ENCODE assay signal across 8 cellular contexts in genomic region chr6:26156105-26156849, GRCh38.
DNase-seq lines count a peak whose midpoint lies in the region; ATAC-seq, FAIRE-seq and TF ChIP-seq lines count a peak whose summit lies in the region.

No MANE protein-coding gene starts in this region.

- TF ChIP-seq RAD21 in A549 (conservative IDR thresholded peaks at IDR 0.05 in 1 of 2, IDR thresholded peaks at IDR 0.05 in 1 of 2): 0 out of 5 replicates have a peak, but pooled peaks of 1 of the 2 experiments have one; percentile 11

- H3K9me3 Mint-ChIP-seq in activated B cell treated with CpG ODN at 0.5 μM for 24 hours: no peaks in the 10 kb centered on the region

- peak overlapping the region; percentile 91 to 95 for H3K27ac ChIP-seq in A549
- peak overlapping the region; percentile 90 for H3K27ac ChIP-seq in caudate nucleus (ENCODE audit: low read depth, low read length)
- H3K27ac ChIP-seq in spleen: peak overlapping the region; percentile 97 to 99 (median 98)

- no peak for FAIRE-seq in A549 (lab: Jason Lieb, UNC)

- H3K4me1 Mint-ChIP-seq in activated B cell treated with CpG ODN at 0.5 μM for 24 hours: peaks cover 45% of the 10 kb centered on the region

- H3K4me1 ChIP-seq in A549: peaks cover 35% of the 10 kb centered on the region
- peaks cover 4 to 46% (median 30%) of the 10 kb centered on the region in 6 donors for H3K4me1 ChIP-seq in spleen

- WGBS in A549 (ENCODE audit: missing lambda C conversion rate): 1% methylated on average over 39 of the region's 61 CpGs
- 0 to 1% (median 0%) methylated on average over 30 to 61 of the region's 61 CpGs for WGBS in spleen, 5 donors

- no peaks in the 10 kb centered on the region for H3K36me3 ChIP-seq in spleen

- DNase-seq in A549 (ENCODE audit: low read depth in 1 of 2, low spot score in 1 of 2) (peak; percentile 78 to 83), NCI-H2196 treated with DMSO at 0.1 percent for 48 hours (lab: John Stamatoyannopoulos, UW; ENCODE audit: unreplicated experiment) (peak; percentile 68), activated B cell treated with CpG ODN at 0.5 μM for 24 hours (peak; percentile 87), caudate nucleus (lab: John Stamatoyannopoulos, UW) (peak in 58 of 61 donors; percentile 27 to 93 (median 78)), islet precursor cell (peak; percentile 93), spleen (peak; percentile 99)

- no peaks in the 10 kb centered on the region for H3K27me3 ChIP-seq in spleen (replicated peaks in 1 of 7)

- H3K36me3 Mint-ChIP-seq in activated B cell treated with CpG ODN at 0.5 μM for 24 hours (ENCODE audit: low read depth): peaks cover 37% of the 10 kb centered on the region

- H3K4me3 Mint-ChIP-seq in activated B cell treated with CpG ODN at 0.5 μM for 24 hours: peak overlapping the region; percentile 88

- ATAC-seq in A549: peak; percentile 59 to 70
- peak; percentile 35 for ATAC-seq in GM18861 (IDR thresholded peaks at IDR 0.05; ENCODE audit: unreplicated experiment)
- ATAC-seq in HG03097 (IDR thresholded peaks at IDR 0.05; ENCODE audit: low FRiP score, unreplicated experiment): peak; percentile 53
- peak; percentile 59 for ATAC-seq in activated B cell treated with CpG ODN at 0.5 μM for 24 hours (ENCODE audit: low read depth)

- TF ChIP-seq CTCF in A549 (IDR thresholded peaks at IDR 0.05): no peak
- no peak for TF ChIP-seq CTCF in activated B cell treated with CpG ODN at 0.5 μM for 24 hours (IDR thresholded peaks at IDR 0.05)
- peak in 4 of 11 experiments; percentile 10 to 30 (median 23) for TF ChIP-seq CTCF in spleen (IDR thresholded peaks at IDR 0.05 in 8 of 11, conservative IDR thresholded peaks at IDR 0.05 in 3 of 11)

- peak overlapping the region; percentile 72 for H3K4me3 ChIP-seq in A549
- H3K4me3 ChIP-seq in spleen: peak overlapping the region; percentile 43 to 83 (median 56)

- CTCF ChIA-PET in A549 (lab: Yijun Ruan, JAX): interaction anchor here (1.0 to 4.6 kb wide), 3 partner anchors 10 to 31 kb away, joined by 3 to 22 read pairs (median 4); a partner anchor contains a TSS
- CTCF ChIA-PET in activated B cell treated with CpG ODN at 0.5 μM for 24 hours (lab: Charles Lee): interaction anchor here (1.7 to 5.9 kb wide), 3 partner anchors 16 to 52 kb away, joined by 4 to 31 read pairs (median 11); a partner anchor contains a TSS

- H3K4me2 ChIP-seq in A549: peak overlapping the region; percentile 87

- H3K9me3 ChIP-seq in A549 (no peaks in the 10 kb centered on the region), spleen (no peaks in the 10 kb centered on the region)

- H3K27me3 Mint-ChIP-seq in activated B cell treated with CpG ODN at 0.5 μM for 24 hours: no peaks in the 10 kb centered on the region

- intact Hi-C loops in activated B cell treated with CpG ODN at 0.5 μM for 24 hours (cut with micrococcal nuclease): loop anchor here (1.0 to 2.0 kb wide), 6 partner anchors 33 to 1717 kb away; a partner anchor contains a TSS
- intact Hi-C loops in spleen (cut with DNase I; ENCODE audit: low total_unique reads): loop anchor here (5.0 kb wide), 1 partner anchor 41 kb away; a partner anchor contains a TSS

- POLR2A ChIA-PET in A549 (lab: Yijun Ruan, JAX): interaction anchor here (0.6 to 6.9 kb wide), 23 partner anchors 14 to 1737 kb away, joined by 3 to 350 read pairs (median 7); a partner anchor contains a TSS
- POLR2A ChIA-PET in activated B cell treated with CpG ODN at 0.5 μM for 24 hours (lab: Charles Lee): interaction anchor here (0.6 to 10.1 kb wide), 69 partner anchors 9 to 1948 kb away, joined by 3 to 1682 read pairs (median 10); partner anchors contain the start of genes HFE, HMGN4, TRIM38 and ZNF184

- H3K27ac Mint-ChIP-seq in activated B cell treated with CpG ODN at 0.5 μM for 24 hours: peak overlapping the region; percentile 99

- no peak for TF ChIP-seq EP300 in A549 (IDR thresholded peaks at IDR 0.05)

- TF ChIP-seq POLR2A in A549 (IDR thresholded peaks at IDR 0.05; ENCODE audit: low read length): peak; percentile 98
- peak; percentile 99 to 100 (median 100) for TF ChIP-seq POLR2A in spleen (IDR thresholded peaks at IDR 0.05)

TF ChIP-seq in A549, 52 proteins besides CTCF, POLR2A, EP300 and RAD21 (continues in another document):
- TF ChIP-seq POLR2AphosphoS2 (conservative IDR thresholded peaks at IDR 0.05; ENCODE audit: low read length): no peak
- TF ChIP-seq KDM1A (IDR thresholded peaks at IDR 0.05; ENCODE audit: low read depth): 0 out of 2 replicates have a peak, but pooled peaks have one; percentile 33
- TF ChIP-seq CHD4 (IDR thresholded peaks at IDR 0.05; ENCODE audit: borderline replicate concordance): no peak
- TF ChIP-seq MAX (IDR thresholded peaks at IDR 0.05): 0 out of 2 replicates have a peak, but pooled peaks have one; percentile 52
- TF ChIP-seq CBX2 (IDR thresholded peaks at IDR 0.05; ENCODE audit: borderline replicate concordance, low read depth): no peak
- TF ChIP-seq ZC3H11A (IDR thresholded peaks at IDR 0.05): no peak
- TF ChIP-seq REST (IDR thresholded peaks at IDR 0.05): peak; percentile 37
- 0 out of 2 replicates have a peak, but pooled peaks have one; percentile 52 for TF ChIP-seq PBX3 (IDR thresholded peaks at IDR 0.05)
- TF ChIP-seq BCL3 (IDR thresholded peaks at IDR 0.05): peak; percentile 96
- no peak for TF ChIP-seq RFX5 (IDR thresholded peaks at IDR 0.05)
- TF ChIP-seq HEYL (CRISPR knock-in tag; IDR thresholded peaks at IDR 0.05): no peak
- TF ChIP-seq JUN (IDR thresholded peaks at IDR 0.05): peak; percentile 98 to 99
- no peak for TF ChIP-seq ZSCAN20 (CRISPR knock-in tag; IDR thresholded peaks at IDR 0.05)
- peak; percentile 82; the same call in 1 of the 2 replicates for TF ChIP-seq PHF8 (IDR thresholded peaks at IDR 0.05; ENCODE audit: borderline replicate concordance, low read depth)
- TF ChIP-seq NFE2L2 (conservative IDR thresholded peaks at IDR 0.05; ENCODE audit: low read length): no peak
- no peak for TF ChIP-seq CEBPB (IDR thresholded peaks at IDR 0.05)
- peak; percentile 55; the same call in 1 of the 2 replicates for TF ChIP-seq HMGXB4 (CRISPR knock-in tag; IDR thresholded peaks at IDR 0.05; ENCODE audit: borderline replicate concordance)

Comparison
In these comparisons a context has a peak if more than half of its experiments do, and no peak if none do; other contexts are left out.
1. Peak in every context shown above with its lines: DNase-seq, ATAC-seq, H3K4me3 ChIP-seq and H3K27ac ChIP-seq.